Comparison of ENCODE assay signal across 14 cellular contexts in the genomic region with DNA sequence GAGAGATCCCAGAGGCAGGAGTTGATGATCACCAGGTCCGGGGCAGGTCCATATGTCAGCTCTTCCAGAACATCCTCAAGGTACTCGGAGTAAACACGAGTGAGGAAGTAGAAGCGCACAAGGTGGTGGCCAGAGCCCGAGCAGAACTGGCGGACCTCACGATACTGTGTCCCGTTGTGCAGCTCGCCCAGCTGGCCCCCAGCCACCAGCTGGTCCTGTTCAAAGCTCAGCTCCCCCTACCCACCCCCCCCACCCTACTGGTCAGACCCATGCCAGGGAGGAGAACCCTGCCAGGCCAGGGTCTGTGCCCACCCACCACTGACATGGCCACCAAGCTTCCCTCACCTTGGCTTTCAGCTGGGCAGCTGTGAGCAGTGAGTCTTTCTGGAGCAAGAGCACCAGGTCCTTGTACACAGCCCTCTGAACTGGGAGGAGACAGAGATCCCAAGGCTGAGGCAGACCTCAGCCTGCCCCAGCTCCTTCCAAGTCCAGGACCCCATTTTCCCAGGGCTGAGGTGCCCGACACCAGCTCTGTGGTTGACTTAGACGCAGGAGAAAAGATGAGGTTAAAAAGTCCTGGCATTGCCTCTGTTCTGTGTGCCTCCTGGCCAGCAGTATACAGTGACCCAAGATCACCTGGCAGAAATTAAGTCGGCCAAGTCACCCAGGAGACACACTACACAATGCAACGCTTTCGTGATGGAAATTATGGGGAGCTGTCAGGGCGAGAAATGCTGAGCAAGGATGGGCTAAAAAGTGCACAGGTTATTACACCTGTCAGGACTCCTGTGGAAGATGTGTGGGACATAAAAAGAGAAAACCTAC. TPM values are rescaled to one million over a fixed set of nuclear protein-coding genes. Genes with fewer than 3 reads are reported as not detected.
DNase-seq lines count a peak whose midpoint lies in the region; ATAC-seq and TF ChIP-seq lines count a peak whose summit lies in the region.
"Had no signal": no experiment of that assay in that cellular context is flagged by ENCODE, and none has a peak within 500 bp of the region (broad histone marks: within the 10 kb centered on the region; RNA-seq: fewer than 3 reads in every experiment).

No MANE protein-coding gene starts in this region.

- no peaks in the 10 kb centered on the region for H3K27me3 Mint-ChIP-seq in CD4-positive, alpha-beta memory T cell
- H3K27me3 Mint-ChIP-seq in nephron (ENCODE audit: low read depth) = no peaks in the 10 kb centered on the region

- no peak overlapping the region for H3K9ac ChIP-seq in adipocyte (ENCODE audit: low read length)

- no peak overlapping the region for H3K27ac ChIP-seq in CD4-positive, alpha-beta memory T cell (ENCODE audit: low read depth, low read length)
- H3K27ac ChIP-seq: brain microvascular endothelial cell had no signal

- peaks cover 0 to 4% (median 0%) of the 10 kb centered on the region in 8 donors for H3K9me3 Mint-ChIP-seq in CD4-positive, alpha-beta memory T cell
- H3K9me3 Mint-ChIP-seq in nephron = no peaks in the 10 kb centered on the region

- no peak overlapping the region for H3K4me3 ChIP-seq in CD4-positive, alpha-beta memory T cell (ENCODE audit: low read length in 2 of 2)
- no peak overlapping the region for H3K4me3 ChIP-seq in H7 (ENCODE audit: insufficient read depth, low read depth, low read length)
- H3K4me3 ChIP-seq in adipocyte (ENCODE audit: low read length) = peak overlapping the region; percentile 91

- TF ChIP-seq CTCF in nephron (IDR thresholded peaks at IDR 0.05; ENCODE audit: unreplicated experiment in 3 of 3) = no peak

- CTCF ChIA-PET in CD4-positive, alpha-beta memory T cell (lab: Charles Lee; ENCODE audit: partially characterized antibody) = no interaction called here

- H3K4me1 ChIP-seq in CD4-positive, alpha-beta memory T cell (ENCODE audit: insufficient read depth, low read length) = peaks cover 24% of the 10 kb centered on the region
- peaks cover 16% of the 10 kb centered on the region for H3K4me1 ChIP-seq in adipocyte (ENCODE audit: control insufficient read depth, insufficient read depth, low read length)

- H3K36me3 ChIP-seq in CD4-positive, alpha-beta memory T cell (ENCODE audit: insufficient read depth, low read length) = no peaks in the 10 kb centered on the region
- no peaks in the 10 kb centered on the region; the same call in 1 of the 2 replicates for H3K36me3 ChIP-seq in H7 (replicated peaks; ENCODE audit: control insufficient read depth, insufficient read depth, low read length)
- peaks cover 28% of the 10 kb centered on the region for H3K36me3 ChIP-seq in adipocyte (ENCODE audit: control insufficient read depth, insufficient read depth, low read length, severe bottlenecking)
- H3K36me3 ChIP-seq: pancreas, transverse colon had no signal

- no peaks in the 10 kb centered on the region for H3K9me3 ChIP-seq in CD4-positive, alpha-beta memory T cell (ENCODE audit: control insufficient read depth in 1 of 2, low read length in 2 of 2)
- H3K9me3 ChIP-seq in adipocyte (ENCODE audit: control insufficient read depth, low read length) = no peaks in the 10 kb centered on the region
- H3K9me3 ChIP-seq: esophagus squamous epithelium, pancreas, transverse colon had no signal

- intact Hi-C loops in CD4-positive, alpha-beta memory T cell (cut with micrococcal nuclease) = no loop called here

- ATAC-seq in GM18858 (IDR thresholded peaks at IDR 0.05; ENCODE audit: unreplicated experiment) = no peak

- peaks cover 14 to 20% of the 10 kb centered on the region in 2 donors for H3K36me3 Mint-ChIP-seq in CD4-positive, alpha-beta memory T cell
- H3K36me3 Mint-ChIP-seq in nephron (ENCODE audit: low read depth) = peaks cover 42% of the 10 kb centered on the region

- H3K4me3 Mint-ChIP-seq in CD4-positive, alpha-beta memory T cell = peak overlapping the region; percentile 66 to 91 (median 82)
- H3K4me3 Mint-ChIP-seq in nephron = peak overlapping the region; percentile 86 to 97 (median 96)

- no peaks in the 10 kb centered on the region for H3K27me3 ChIP-seq in CD4-positive, alpha-beta memory T cell (ENCODE audit: insufficient read depth, low read length)
- H3K27me3 ChIP-seq in H7 (ENCODE audit: control insufficient read depth, insufficient read depth, low read length) (peaks cover 14% of the 10 kb centered on the region), adipocyte (replicated peaks; ENCODE audit: control insufficient read depth, insufficient read depth, low read length) (no peaks in the 10 kb centered on the region)
- H3K27me3 ChIP-seq: brain microvascular endothelial cell, esophagus squamous epithelium, pancreas, transverse colon had no signal

- no peak for DNase-seq in CD4-positive, alpha-beta memory T cell
- DNase-seq in H7 (peak; percentile 20), adipocyte (ENCODE audit: low read depth) (no peak), HuH-7.5 (ENCODE audit: low spot score) (no peak), NCI-H2081 (lab: John Stamatoyannopoulos, UW) (no peak)
- no peak for DNase-seq in activated CD4-positive, CD25-positive, alpha-beta regulatory T cell treated with anti-CD3 and anti-CD28 coated beads, Interleukin-2, amount 50 U/mL, for 72 hours
- DNase-seq: brain microvascular endothelial cell, DMS79 treated with DMSO at 0.1 percent for 48 hours, esophagus squamous epithelium, KG1 had no signal

- POLR2A ChIA-PET in CD4-positive, alpha-beta memory T cell (lab: Charles Lee; ENCODE audit: partially characterized antibody) = interaction anchor here (0.8 to 3.9 kb wide), 10 partner anchors 13 to 187 kb away, joined by 3 to 34 read pairs (median 10); a partner anchor contains a TSS

- peaks cover 13 to 25% (median 20%) of the 10 kb centered on the region in 4 donors for H3K4me1 Mint-ChIP-seq in CD4-positive, alpha-beta memory T cell
- H3K4me1 Mint-ChIP-seq in nephron = peaks cover 12% of the 10 kb centered on the region

- H3K27ac Mint-ChIP-seq in CD4-positive, alpha-beta memory T cell = peak overlapping the region in 6 of 7 donors; percentile 85 to 95 (median 92)
- H3K27ac Mint-ChIP-seq in nephron = peak overlapping the region; percentile 71 to 97 (median 83)

RNA-seq across cellular contexts. Expression of a gene that starts 1.4 kb away (rescaled TPM):
- 10 to 100 TPM; 82.8 to 83.1 TPM for total RNA-seq in CD4-positive, alpha-beta memory T cell
- 10 to 100 TPM; 17.9 to 18.1 TPM for polyA plus RNA-seq in CD4-positive, alpha-beta memory T cell
- total RNA-seq in H7 (2014; rRNA removed; shearing (Covaris generic)) = 21.8 and 23.6 TPM in 2 replicates

RNA-seq across cellular contexts. Expression of a gene that starts 1.5 kb away (rescaled TPM):
- total RNA-seq in CD4-positive, alpha-beta memory T cell = 10 to 100 TPM; 57.2 to 61.1 TPM
- polyA plus RNA-seq in CD4-positive, alpha-beta memory T cell = 10 to 100 TPM; 38.3 to 44.6 TPM
- total RNA-seq in H7 (2014; rRNA removed; shearing (Covaris generic)) = 25.3 and 27.5 TPM in 2 replicates

RNA-seq across cellular contexts. Expression of a gene that starts 22.9 kb away (rescaled TPM):
- not detected for total RNA-seq in CD4-positive, alpha-beta memory T cell
- not detected for polyA plus RNA-seq in CD4-positive, alpha-beta memory T cell
- not detected in 2 replicates for total RNA-seq in H7 (2014; rRNA removed; shearing (Covaris generic))
- total RNA-seq: esophagus squamous epithelium, pancreas, transverse colon had no signal
- polyA plus RNA-seq: pancreas had no signal

RNA-seq across cellular contexts. Expression of a gene that starts 24.3 kb away (rescaled TPM):
- not detected for total RNA-seq in CD4-positive, alpha-beta memory T cell
- polyA plus RNA-seq in CD4-positive, alpha-beta memory T cell = not detected
- not detected in 2 replicates for total RNA-seq in H7 (2014; rRNA removed; shearing (Covaris generic))
- total RNA-seq: esophagus squamous epithelium, pancreas, transverse colon had no signal

RNA-seq across cellular contexts. Expression of a gene that starts 34.2 kb away (rescaled TPM):
- 10 to 100 TPM; 86.6 to 87.8 TPM for total RNA-seq in CD4-positive, alpha-beta memory T cell
- 10 to 100 TPM; 24.8 to 42.7 TPM for polyA plus RNA-seq in CD4-positive, alpha-beta memory T cell
- total RNA-seq in H7 (2014; rRNA removed; shearing (Covaris generic)) = 22.1 and 36.3 TPM in 2 replicates
